Comparison of ENCODE assay signal across 1 cellular context in the genomic region with DNA sequence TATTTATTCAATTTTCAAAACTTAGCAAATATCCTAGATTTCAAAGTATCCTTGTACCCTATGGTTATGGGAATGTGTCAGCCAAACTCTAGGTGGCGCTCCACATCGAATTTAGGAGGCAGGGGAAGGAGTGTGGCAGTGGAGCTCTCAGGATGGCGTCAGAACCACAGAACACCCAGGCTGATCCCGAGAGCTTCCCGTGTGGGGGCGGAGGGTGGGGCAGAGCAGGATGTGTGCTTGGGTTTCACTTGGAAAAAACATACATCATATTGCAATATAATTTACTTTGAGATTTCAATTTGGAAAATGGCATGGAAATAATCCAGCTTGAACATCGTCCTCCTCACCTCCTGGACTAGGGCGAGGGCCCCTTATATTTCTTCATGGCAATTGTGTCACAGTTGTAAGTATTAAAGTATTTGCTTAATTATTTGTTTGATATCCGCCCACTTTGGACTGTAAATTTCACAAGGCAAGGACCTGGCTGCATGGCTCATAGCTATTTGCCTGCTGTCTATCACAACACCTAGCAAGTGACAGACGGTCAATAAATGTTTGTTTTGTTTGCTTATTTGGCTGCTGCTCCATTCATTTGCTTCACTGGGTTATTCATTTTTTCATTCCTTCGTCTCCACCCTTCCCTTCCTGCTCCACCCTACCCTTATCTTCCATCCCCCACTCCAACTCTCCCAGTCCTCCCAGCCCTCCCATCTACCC.
A peak's percentile ranks its signal among the peaks of the same experiment; 100 is the strongest.
TF ChIP-seq lines count a peak whose summit lies in the region.

No MANE protein-coding gene starts in this region.

TF ChIP-seq in HepG2, 621 proteins besides CTCF, POLR2A, EP300 and RAD21 (continued from another document):
- no peak for TF ChIP-seq ZNF253 (CRISPR knock-in tag; IDR thresholded peaks at IDR 0.05; ENCODE audit: borderline replicate concordance)
- peak; percentile 61 for TF ChIP-seq HNRNPK (IDR thresholded peaks at IDR 0.05; ENCODE audit: low read depth, low read length, poor library complexity, severe bottlenecking)
- no peak for TF ChIP-seq MAF1 (CRISPR knock-in tag; IDR thresholded peaks at IDR 0.05; ENCODE audit: borderline replicate concordance)
- no peak for TF ChIP-seq ZBTB8A (CRISPR knock-in tag; IDR thresholded peaks at IDR 0.05; ENCODE audit: borderline replicate concordance, low read depth)
- no peak for TF ChIP-seq DMAP1 (CRISPR knock-in tag; IDR thresholded peaks at IDR 0.05)
- TF ChIP-seq ZNF800 (CRISPR knock-in tag; IDR thresholded peaks at IDR 0.05), result no peak
- TF ChIP-seq ZNF616 (CRISPR knock-in tag; IDR thresholded peaks at IDR 0.05; ENCODE audit: low read depth), result no peak
- TF ChIP-seq ZNF749 (CRISPR knock-in tag; IDR thresholded peaks at IDR 0.05; ENCODE audit: borderline replicate concordance), result no peak
- TF ChIP-seq, protein P1, sequence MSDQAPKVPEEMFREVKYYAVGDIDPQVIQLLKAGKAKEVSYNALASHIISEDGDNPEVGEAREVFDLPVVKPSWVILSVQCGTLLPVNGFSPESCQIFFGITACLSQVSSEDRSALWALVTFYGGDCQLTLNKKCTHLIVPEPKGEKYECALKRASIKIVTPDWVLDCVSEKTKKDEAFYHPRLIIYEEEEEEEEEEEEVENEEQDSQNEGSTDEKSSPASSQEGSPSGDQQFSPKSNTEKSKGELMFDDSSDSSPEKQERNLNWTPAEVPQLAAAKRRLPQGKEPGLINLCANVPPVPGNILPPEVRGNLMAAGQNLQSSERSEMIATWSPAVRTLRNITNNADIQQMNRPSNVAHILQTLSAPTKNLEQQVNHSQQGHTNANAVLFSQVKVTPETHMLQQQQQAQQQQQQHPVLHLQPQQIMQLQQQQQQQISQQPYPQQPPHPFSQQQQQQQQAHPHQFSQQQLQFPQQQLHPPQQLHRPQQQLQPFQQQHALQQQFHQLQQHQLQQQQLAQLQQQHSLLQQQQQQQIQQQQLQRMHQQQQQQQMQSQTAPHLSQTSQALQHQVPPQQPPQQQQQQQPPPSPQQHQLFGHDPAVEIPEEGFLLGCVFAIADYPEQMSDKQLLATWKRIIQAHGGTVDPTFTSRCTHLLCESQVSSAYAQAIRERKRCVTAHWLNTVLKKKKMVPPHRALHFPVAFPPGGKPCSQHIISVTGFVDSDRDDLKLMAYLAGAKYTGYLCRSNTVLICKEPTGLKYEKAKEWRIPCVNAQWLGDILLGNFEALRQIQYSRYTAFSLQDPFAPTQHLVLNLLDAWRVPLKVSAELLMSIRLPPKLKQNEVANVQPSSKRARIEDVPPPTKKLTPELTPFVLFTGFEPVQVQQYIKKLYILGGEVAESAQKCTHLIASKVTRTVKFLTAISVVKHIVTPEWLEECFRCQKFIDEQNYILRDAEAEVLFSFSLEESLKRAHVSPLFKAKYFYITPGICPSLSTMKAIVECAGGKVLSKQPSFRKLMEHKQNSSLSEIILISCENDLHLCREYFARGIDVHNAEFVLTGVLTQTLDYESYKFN (CRISPR knock-in tag; conservative IDR thresholded peaks at IDR 0.05), result no peak
- TF ChIP-seq ZNF577 (CRISPR knock-in tag; IDR thresholded peaks at IDR 0.05; ENCODE audit: borderline replicate concordance, low read depth), result no peak
- no peak for TF ChIP-seq CENPX (CRISPR knock-in tag; IDR thresholded peaks at IDR 0.05)
- TF ChIP-seq ZBTB38 (CRISPR knock-in tag; IDR thresholded peaks at IDR 0.05), result no peak
- TF ChIP-seq ZNF143 (CRISPR knock-in tag; IDR thresholded peaks at IDR 0.05), result no peak
- TF ChIP-seq, protein P2, sequence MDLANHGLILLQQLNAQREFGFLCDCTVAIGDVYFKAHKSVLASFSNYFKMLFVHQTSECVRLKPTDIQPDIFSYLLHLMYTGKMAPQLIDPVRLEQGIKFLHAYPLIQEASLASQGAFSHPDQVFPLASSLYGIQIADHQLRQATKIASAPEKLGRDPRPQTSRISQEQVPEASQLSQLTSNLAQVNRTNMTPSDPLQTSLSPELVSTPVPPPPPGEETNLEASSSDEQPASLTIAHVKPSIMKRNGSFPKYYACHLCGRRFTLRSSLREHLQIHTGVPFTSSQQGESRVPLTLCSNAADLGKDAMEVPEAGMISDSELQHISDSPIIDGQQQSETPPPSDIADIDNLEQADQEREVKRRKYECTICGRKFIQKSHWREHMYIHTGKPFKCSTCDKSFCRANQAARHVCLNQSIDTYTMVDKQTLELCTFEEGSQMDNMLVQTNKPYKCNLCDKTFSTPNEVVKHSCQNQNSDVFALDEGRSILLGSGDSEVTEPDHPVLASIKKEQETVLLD (CRISPR knock-in tag; IDR thresholded peaks at IDR 0.05; ENCODE audit: low read depth), result no peak
- TF ChIP-seq HOMEZ (CRISPR knock-in tag; IDR thresholded peaks at IDR 0.05; ENCODE audit: low read depth), result peak; percentile 19; the same call in 1 of the 2 replicates
- TF ChIP-seq XRCC5 (optimal IDR thresholded peaks at IDR 0.05; ENCODE audit: low read length), result peak; percentile 27
- 0 out of 2 replicates have a peak, but pooled peaks have one; percentile 20 for TF ChIP-seq ARID5B (CRISPR knock-in tag; IDR thresholded peaks at IDR 0.05)
- no peak for TF ChIP-seq JUND (CRISPR knock-in tag; IDR thresholded peaks at IDR 0.05)
- no peak for TF ChIP-seq RBAK (CRISPR knock-in tag; IDR thresholded peaks at IDR 0.05)
- no peak for TF ChIP-seq ZFP1 (CRISPR knock-in tag; IDR thresholded peaks at IDR 0.05)
- no peak for TF ChIP-seq ZFP82 (CRISPR knock-in tag; IDR thresholded peaks at IDR 0.05; ENCODE audit: borderline replicate concordance)
- no peak for TF ChIP-seq PRMT3 (CRISPR knock-in tag; IDR thresholded peaks at IDR 0.05; ENCODE audit: borderline replicate concordance, low read depth)
- TF ChIP-seq ZNF609 (CRISPR knock-in tag; IDR thresholded peaks at IDR 0.05; ENCODE audit: borderline replicate concordance), result no peak
- TF ChIP-seq ELF3 (CRISPR knock-in tag; IDR thresholded peaks at IDR 0.05), result 0 out of 2 replicates have a peak, but pooled peaks have one; percentile 12
- no peak for TF ChIP-seq MTA1 (CRISPR knock-in tag; IDR thresholded peaks at IDR 0.05; ENCODE audit: borderline replicate concordance)
- no peak for TF ChIP-seq ZFP37 (CRISPR knock-in tag; IDR thresholded peaks at IDR 0.05; ENCODE audit: borderline replicate concordance)
- no peak for TF ChIP-seq JARID2 (CRISPR knock-in tag; IDR thresholded peaks at IDR 0.05; ENCODE audit: insufficient replicate concordance)
- TF ChIP-seq ZNF607 (CRISPR knock-in tag; IDR thresholded peaks at IDR 0.05; ENCODE audit: borderline replicate concordance), result no peak
- TF ChIP-seq FOXK2 (IDR thresholded peaks at IDR 0.05), result no peak
- TF ChIP-seq ZNF546 (CRISPR knock-in tag; conservative IDR thresholded peaks at IDR 0.05), result no peak
- TF ChIP-seq ZNF572 (CRISPR knock-in tag; IDR thresholded peaks at IDR 0.05), result no peak
- no peak for TF ChIP-seq NFIB (CRISPR knock-in tag; IDR thresholded peaks at IDR 0.05; ENCODE audit: borderline replicate concordance)
- TF ChIP-seq ZNF770 (CRISPR knock-in tag; IDR thresholded peaks at IDR 0.05), result no peak
TF ChIP-seq in HepG2: peak in this region for 13.
